ENCODE assay signal across 11 cellular contexts in the genomic region with DNA sequence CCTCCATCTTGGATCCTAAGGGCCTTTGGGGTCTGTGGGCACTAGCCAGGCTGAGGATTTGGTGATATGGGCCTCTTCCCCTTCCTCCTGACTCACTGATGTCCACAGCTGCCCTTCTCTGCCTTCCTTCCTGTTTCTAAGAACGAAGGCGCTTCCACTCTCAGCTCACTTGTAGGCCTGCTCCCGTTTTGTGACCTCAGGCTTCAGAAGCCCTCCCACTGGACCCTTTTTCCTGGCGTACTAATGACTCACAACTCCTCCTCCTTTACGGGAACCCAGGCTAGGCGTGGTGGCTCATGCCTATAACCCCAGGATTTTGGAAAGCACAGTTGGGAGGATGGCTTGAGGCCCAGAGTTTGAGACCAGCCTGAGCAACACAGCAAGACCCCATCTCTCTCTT. TPM values are rescaled to one million over a fixed set of nuclear protein-coding genes. Genes with fewer than 3 reads are reported as not detected.
DNase-seq lines count a peak whose midpoint lies in the region; ATAC-seq and TF ChIP-seq lines count a peak whose summit lies in the region.
"Had no signal": no experiment of that assay in that cellular context is flagged by ENCODE, and none has a peak within 500 bp of the region (broad histone marks: within the 10 kb centered on the region; RNA-seq: fewer than 3 reads in every experiment).

No MANE protein-coding gene starts in this region.

- no peak for TF ChIP-seq CTCF in fibroblast of mammary gland (conservative IDR thresholded peaks at IDR 0.05; ENCODE audit: control insufficient read depth, insufficient read depth, low read depth, low read length)
- TF ChIP-seq CTCF in omental fat pad (IDR thresholded peaks at IDR 0.05): no peak

- no peak overlapping the region for H3K4me3 ChIP-seq in fibroblast of mammary gland (ENCODE audit: control insufficient read depth, low read depth, low read length)

- peak; percentile 79 for ATAC-seq in omental fat pad (ENCODE audit: low FRiP score)
- ATAC-seq in HG02938 (IDR thresholded peaks at IDR 0.05; ENCODE audit: unreplicated experiment): no peak
- no peak for ATAC-seq in HG03342 (IDR thresholded peaks at IDR 0.05; ENCODE audit: unreplicated experiment)
- ATAC-seq: HCT116 had no signal

- peak; percentile 92 for DNase-seq in CD1c-positive myeloid dendritic cell (ENCODE audit: extremely low spot score)
- peak; percentile 91 for DNase-seq in SKM-1 treated with dmso at 0.1 percent for 144 hours (lab: John Stamatoyannopoulos, UW; ENCODE audit: unreplicated experiment)
- DNase-seq in fibroblast of mammary gland (ENCODE audit: low read depth): peak; percentile 98
- DNase-seq in omental fat pad (ENCODE audit: low spot score): peak; percentile 45
- DNase-seq in stimulated activated CD4-positive, alpha-beta T cell treated with anti-CD3 and anti-CD28 coated beads, Interleukin-1b, Interleukin-23, amount 100 ng/mL, for 48 hours: no peak
- no peak for DNase-seq in foreskin melanocyte
- DNase-seq: DMS79, NCI-H526 had no signal

RNA-seq across cellular contexts. Expression of gene TMED1, which starts 55.6 kb away (rescaled TPM):
- 10 to 100 TPM; 30.1 to 35.7 (median 32.4) TPM for total RNA-seq in omental fat pad

Comparison
In these comparisons a context has a peak if more than half of its experiments do, and no peak if none do; other contexts are left out.
1. DNase-seq: peak in CD1c-positive myeloid dendritic cell (single experiment), SKM-1 treated with dmso at 0.1 percent for 144 hours (single experiment), fibroblast of mammary gland (single experiment) and omental fat pad (single experiment); none in stimulated activated CD4-positive, alpha-beta T cell treated with anti-CD3 and anti-CD28 coated beads, Interleukin-1b, Interleukin-23, amount 100 ng/mL, for 48 hours (single experiment) and foreskin melanocyte (single experiment).